ENCODE assay signal across 1 cellular context in the genomic region with DNA sequence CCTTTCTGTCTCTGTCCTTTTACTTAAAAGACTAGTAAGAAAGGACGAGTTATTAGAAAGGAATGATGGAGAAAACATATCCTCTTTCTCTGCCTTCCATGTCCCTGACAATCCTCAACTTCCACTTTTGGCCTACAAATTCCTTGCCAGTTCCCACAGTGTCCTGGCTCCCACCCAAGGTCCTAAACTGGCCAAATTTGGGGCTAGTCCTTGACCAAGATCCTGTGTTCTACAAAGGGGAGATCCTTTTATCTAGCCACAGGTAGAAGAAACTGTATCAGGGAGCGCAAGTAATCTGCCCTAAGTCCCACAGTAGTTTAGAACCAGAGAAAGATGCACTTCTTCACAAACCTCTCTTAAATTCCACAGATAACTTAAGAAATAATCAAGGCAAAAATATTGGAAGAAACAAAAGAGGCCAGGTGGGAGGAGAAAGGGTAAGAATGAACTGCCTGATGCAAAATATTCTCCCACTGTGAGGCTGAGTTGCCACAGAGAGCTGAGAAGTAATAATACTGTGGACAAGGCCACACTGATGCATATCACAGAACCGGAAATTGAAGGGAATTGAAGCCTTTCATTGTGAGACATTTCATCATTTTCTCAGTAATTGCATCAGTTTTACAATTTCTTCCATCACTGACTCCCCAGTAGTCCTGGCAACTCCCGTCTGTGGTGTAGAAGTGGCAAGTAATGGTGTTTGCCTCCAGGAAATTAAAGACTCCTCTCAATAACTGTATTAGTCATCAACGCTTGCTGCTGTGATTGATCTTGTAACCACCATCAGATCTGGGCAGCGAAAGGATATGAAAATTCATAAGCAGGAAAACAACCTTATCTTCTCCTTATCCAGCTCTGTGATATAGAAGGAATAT.
A peak's percentile ranks its signal among the peaks of the same experiment; 100 is the strongest.
TF ChIP-seq lines count a peak whose summit lies in the region.

No MANE protein-coding gene starts in this region.

TF ChIP-seq in K562, 482 proteins besides CTCF, POLR2A, EP300 and RAD21 (continued from another document and continues in another):
- TF ChIP-seq, protein P1, sequence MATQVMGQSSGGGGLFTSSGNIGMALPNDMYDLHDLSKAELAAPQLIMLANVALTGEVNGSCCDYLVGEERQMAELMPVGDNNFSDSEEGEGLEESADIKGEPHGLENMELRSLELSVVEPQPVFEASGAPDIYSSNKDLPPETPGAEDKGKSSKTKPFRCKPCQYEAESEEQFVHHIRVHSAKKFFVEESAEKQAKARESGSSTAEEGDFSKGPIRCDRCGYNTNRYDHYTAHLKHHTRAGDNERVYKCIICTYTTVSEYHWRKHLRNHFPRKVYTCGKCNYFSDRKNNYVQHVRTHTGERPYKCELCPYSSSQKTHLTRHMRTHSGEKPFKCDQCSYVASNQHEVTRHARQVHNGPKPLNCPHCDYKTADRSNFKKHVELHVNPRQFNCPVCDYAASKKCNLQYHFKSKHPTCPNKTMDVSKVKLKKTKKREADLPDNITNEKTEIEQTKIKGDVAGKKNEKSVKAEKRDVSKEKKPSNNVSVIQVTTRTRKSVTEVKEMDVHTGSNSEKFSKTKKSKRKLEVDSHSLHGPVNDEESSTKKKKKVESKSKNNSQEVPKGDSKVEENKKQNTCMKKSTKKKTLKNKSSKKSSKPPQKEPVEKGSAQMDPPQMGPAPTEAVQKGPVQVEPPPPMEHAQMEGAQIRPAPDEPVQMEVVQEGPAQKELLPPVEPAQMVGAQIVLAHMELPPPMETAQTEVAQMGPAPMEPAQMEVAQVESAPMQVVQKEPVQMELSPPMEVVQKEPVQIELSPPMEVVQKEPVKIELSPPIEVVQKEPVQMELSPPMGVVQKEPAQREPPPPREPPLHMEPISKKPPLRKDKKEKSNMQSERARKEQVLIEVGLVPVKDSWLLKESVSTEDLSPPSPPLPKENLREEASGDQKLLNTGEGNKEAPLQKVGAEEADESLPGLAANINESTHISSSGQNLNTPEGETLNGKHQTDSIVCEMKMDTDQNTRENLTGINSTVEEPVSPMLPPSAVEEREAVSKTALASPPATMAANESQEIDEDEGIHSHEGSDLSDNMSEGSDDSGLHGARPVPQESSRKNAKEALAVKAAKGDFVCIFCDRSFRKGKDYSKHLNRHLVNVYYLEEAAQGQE (CRISPR knock-in tag; IDR thresholded peaks at IDR 0.05; ENCODE audit: low read depth) = no peak
- TF ChIP-seq, protein P2, sequence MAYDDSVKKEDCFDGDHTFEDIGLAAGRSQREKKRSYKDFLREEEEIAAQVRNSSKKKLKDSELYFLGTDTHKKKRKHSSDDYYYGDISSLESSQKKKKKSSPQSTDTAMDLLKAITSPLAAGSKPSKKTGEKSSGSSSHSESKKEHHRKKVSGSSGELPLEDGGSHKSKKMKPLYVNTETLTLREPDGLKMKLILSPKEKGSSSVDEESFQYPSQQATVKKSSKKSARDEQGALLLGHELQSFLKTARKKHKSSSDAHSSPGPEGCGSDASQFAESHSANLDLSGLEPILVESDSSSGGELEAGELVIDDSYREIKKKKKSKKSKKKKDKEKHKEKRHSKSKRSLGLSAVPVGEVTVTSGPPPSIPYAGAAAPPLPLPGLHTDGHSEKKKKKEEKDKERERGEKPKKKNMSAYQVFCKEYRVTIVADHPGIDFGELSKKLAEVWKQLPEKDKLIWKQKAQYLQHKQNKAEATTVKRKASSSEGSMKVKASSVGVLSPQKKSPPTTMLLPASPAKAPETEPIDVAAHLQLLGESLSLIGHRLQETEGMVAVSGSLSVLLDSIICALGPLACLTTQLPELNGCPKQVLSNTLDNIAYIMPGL (CRISPR knock-in tag; IDR thresholded peaks at IDR 0.05) = no peak
- no peak for TF ChIP-seq CREB1 (IDR thresholded peaks at IDR 0.05)
- TF ChIP-seq CREB1 (CRISPR knock-in tag; IDR thresholded peaks at IDR 0.05) = no peak
- no peak for TF ChIP-seq THRAP3 (IDR thresholded peaks at IDR 0.05; ENCODE audit: borderline replicate concordance)
- TF ChIP-seq TRIM24 (IDR thresholded peaks at IDR 0.05) = peak; percentile 92 to 95; a peak in 3 of 4 replicates
- TF ChIP-seq, protein P3, sequence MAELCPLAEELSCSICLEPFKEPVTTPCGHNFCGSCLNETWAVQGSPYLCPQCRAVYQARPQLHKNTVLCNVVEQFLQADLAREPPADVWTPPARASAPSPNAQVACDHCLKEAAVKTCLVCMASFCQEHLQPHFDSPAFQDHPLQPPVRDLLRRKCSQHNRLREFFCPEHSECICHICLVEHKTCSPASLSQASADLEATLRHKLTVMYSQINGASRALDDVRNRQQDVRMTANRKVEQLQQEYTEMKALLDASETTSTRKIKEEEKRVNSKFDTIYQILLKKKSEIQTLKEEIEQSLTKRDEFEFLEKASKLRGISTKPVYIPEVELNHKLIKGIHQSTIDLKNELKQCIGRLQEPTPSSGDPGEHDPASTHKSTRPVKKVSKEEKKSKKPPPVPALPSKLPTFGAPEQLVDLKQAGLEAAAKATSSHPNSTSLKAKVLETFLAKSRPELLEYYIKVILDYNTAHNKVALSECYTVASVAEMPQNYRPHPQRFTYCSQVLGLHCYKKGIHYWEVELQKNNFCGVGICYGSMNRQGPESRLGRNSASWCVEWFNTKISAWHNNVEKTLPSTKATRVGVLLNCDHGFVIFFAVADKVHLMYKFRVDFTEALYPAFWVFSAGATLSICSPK (IDR thresholded peaks at IDR 0.05; ENCODE audit: borderline replicate concordance) = no peak
- no peak for TF ChIP-seq IRF2 (CRISPR knock-in tag; IDR thresholded peaks at IDR 0.05)
- TF ChIP-seq, protein P4, sequence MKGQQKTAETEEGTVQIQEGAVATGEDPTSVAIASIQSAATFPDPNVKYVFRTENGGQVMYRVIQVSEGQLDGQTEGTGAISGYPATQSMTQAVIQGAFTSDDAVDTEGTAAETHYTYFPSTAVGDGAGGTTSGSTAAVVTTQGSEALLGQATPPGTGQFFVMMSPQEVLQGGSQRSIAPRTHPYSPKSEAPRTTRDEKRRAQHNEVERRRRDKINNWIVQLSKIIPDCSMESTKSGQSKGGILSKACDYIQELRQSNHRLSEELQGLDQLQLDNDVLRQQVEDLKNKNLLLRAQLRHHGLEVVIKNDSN (CRISPR knock-in tag; IDR thresholded peaks at IDR 0.05) = no peak
- TF ChIP-seq ILK (tag; IDR thresholded peaks at IDR 0.05; ENCODE audit: borderline replicate concordance, low read depth) = no peak
- TF ChIP-seq SRSF9 (IDR thresholded peaks at IDR 0.05; ENCODE audit: borderline replicate concordance, low read depth, low read length) = no peak
- TF ChIP-seq, protein P5, sequence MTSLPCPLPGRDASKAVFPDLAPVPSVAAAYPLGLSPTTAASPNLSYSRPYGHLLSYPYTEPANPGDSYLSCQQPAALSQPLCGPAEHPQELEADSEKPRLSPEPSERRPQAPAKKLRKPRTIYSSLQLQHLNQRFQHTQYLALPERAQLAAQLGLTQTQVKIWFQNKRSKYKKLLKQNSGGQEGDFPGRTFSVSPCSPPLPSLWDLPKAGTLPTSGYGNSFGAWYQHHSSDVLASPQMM (CRISPR knock-in tag; IDR thresholded peaks at IDR 0.05) = no peak
- TF ChIP-seq XRCC4 (IDR thresholded peaks at IDR 0.05; ENCODE audit: extremely low read depth, insufficient read depth, insufficient read length) = no peak
- TF ChIP-seq, protein P6, sequence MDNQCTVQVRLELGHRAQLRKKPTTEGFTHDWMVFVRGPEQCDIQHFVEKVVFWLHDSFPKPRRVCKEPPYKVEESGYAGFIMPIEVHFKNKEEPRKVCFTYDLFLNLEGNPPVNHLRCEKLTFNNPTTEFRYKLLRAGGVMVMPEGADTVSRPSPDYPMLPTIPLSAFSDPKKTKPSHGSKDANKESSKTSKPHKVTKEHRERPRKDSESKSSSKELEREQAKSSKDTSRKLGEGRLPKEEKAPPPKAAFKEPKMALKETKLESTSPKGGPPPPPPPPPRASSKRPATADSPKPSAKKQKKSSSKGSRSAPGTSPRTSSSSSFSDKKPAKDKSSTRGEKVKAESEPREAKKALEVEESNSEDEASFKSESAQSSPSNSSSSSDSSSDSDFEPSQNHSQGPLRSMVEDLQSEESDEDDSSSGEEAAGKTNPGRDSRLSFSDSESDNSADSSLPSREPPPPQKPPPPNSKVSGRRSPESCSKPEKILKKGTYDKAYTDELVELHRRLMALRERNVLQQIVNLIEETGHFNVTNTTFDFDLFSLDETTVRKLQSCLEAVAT (IDR thresholded peaks at IDR 0.05) = no peak
- no peak for TF ChIP-seq MCM5 (IDR thresholded peaks at IDR 0.05; ENCODE audit: low read depth)
- TF ChIP-seq ZNF354B (CRISPR knock-in tag; IDR thresholded peaks at IDR 0.05) = no peak
- no peak for TF ChIP-seq ZNF780A (CRISPR knock-in tag; IDR thresholded peaks at IDR 0.05)
- TF ChIP-seq ZNF561 (CRISPR knock-in tag; conservative IDR thresholded peaks at IDR 0.05) = no peak
- no peak for TF ChIP-seq TOE1 (IDR thresholded peaks at IDR 0.05; ENCODE audit: borderline replicate concordance)
- TF ChIP-seq TOE1 (CRISPR knock-in tag; IDR thresholded peaks at IDR 0.05; ENCODE audit: borderline replicate concordance, low read depth) = no peak
- TF ChIP-seq, protein P7, sequence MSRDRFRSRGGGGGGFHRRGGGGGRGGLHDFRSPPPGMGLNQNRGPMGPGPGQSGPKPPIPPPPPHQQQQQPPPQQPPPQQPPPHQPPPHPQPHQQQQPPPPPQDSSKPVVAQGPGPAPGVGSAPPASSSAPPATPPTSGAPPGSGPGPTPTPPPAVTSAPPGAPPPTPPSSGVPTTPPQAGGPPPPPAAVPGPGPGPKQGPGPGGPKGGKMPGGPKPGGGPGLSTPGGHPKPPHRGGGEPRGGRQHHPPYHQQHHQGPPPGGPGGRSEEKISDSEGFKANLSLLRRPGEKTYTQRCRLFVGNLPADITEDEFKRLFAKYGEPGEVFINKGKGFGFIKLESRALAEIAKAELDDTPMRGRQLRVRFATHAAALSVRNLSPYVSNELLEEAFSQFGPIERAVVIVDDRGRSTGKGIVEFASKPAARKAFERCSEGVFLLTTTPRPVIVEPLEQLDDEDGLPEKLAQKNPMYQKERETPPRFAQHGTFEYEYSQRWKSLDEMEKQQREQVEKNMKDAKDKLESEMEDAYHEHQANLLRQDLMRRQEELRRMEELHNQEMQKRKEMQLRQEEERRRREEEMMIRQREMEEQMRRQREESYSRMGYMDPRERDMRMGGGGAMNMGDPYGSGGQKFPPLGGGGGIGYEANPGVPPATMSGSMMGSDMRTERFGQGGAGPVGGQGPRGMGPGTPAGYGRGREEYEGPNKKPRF (IDR thresholded peaks at IDR 0.05; ENCODE audit: low read depth, low read length) = no peak
- no peak for TF ChIP-seq ZNF324 (CRISPR knock-in tag; IDR thresholded peaks at IDR 0.05)
- no peak for TF ChIP-seq ZNF551 (CRISPR knock-in tag; IDR thresholded peaks at IDR 0.05)
- TF ChIP-seq, protein P8, sequence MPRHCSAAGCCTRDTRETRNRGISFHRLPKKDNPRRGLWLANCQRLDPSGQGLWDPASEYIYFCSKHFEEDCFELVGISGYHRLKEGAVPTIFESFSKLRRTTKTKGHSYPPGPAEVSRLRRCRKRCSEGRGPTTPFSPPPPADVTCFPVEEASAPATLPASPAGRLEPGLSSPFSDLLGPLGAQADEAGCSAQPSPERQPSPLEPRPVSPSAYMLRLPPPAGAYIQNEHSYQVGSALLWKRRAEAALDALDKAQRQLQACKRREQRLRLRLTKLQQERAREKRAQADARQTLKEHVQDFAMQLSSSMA (CRISPR knock-in tag; IDR thresholded peaks at IDR 0.05) = no peak
- TF ChIP-seq, protein P9, sequence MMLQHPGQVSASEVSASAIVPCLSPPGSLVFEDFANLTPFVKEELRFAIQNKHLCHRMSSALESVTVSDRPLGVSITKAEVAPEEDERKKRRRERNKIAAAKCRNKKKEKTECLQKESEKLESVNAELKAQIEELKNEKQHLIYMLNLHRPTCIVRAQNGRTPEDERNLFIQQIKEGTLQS (IDR thresholded peaks at IDR 0.05) = peak; percentile 99
- TF ChIP-seq, protein P9 (CRISPR knock-in tag; conservative IDR thresholded peaks at IDR 0.05) = no peak
- no peak for TF ChIP-seq TAF1 (IDR thresholded peaks at IDR 0.05; ENCODE audit: control insufficient read depth, extremely low read depth, insufficient read depth, low read length, severe bottlenecking)
- TF ChIP-seq, protein P10, sequence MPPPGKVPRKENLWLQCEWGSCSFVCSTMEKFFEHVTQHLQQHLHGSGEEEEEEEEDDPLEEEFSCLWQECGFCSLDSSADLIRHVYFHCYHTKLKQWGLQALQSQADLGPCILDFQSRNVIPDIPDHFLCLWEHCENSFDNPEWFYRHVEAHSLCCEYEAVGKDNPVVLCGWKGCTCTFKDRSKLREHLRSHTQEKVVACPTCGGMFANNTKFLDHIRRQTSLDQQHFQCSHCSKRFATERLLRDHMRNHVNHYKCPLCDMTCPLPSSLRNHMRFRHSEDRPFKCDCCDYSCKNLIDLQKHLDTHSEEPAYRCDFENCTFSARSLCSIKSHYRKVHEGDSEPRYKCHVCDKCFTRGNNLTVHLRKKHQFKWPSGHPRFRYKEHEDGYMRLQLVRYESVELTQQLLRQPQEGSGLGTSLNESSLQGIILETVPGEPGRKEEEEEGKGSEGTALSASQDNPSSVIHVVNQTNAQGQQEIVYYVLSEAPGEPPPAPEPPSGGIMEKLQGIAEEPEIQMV (tag; conservative IDR thresholded peaks at IDR 0.05; ENCODE audit: low read depth) = no peak
- TF ChIP-seq, protein P11, sequence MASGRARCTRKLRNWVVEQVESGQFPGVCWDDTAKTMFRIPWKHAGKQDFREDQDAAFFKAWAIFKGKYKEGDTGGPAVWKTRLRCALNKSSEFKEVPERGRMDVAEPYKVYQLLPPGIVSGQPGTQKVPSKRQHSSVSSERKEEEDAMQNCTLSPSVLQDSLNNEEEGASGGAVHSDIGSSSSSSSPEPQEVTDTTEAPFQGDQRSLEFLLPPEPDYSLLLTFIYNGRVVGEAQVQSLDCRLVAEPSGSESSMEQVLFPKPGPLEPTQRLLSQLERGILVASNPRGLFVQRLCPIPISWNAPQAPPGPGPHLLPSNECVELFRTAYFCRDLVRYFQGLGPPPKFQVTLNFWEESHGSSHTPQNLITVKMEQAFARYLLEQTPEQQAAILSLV (tag; IDR thresholded peaks at IDR 0.05) = peak; percentile 97
- no peak for TF ChIP-seq ZFP30 (CRISPR knock-in tag; IDR thresholded peaks at IDR 0.05; ENCODE audit: borderline replicate concordance)
- no peak for TF ChIP-seq RBM15 (IDR thresholded peaks at IDR 0.05; ENCODE audit: insufficient read depth, low read length)
- TF ChIP-seq SRF (CRISPR knock-in tag; IDR thresholded peaks at IDR 0.05) = no peak
- no peak for TF ChIP-seq RBBP5 (IDR thresholded peaks at IDR 0.05; ENCODE audit: borderline replicate concordance, insufficient read depth, low read length, poor library complexity, severe bottlenecking)
- TF ChIP-seq ESRRB (CRISPR knock-in tag; IDR thresholded peaks at IDR 0.05; ENCODE audit: borderline replicate concordance) = no peak
- no peak for TF ChIP-seq ZKSCAN1 (IDR thresholded peaks at IDR 0.05; ENCODE audit: low read depth, low read length)
- TF ChIP-seq NUFIP1 (IDR thresholded peaks at IDR 0.05; ENCODE audit: partially characterized antibody) = no peak
- no peak for TF ChIP-seq TEAD1 (CRISPR knock-in tag; IDR thresholded peaks at IDR 0.05)
- TF ChIP-seq, protein P12, sequence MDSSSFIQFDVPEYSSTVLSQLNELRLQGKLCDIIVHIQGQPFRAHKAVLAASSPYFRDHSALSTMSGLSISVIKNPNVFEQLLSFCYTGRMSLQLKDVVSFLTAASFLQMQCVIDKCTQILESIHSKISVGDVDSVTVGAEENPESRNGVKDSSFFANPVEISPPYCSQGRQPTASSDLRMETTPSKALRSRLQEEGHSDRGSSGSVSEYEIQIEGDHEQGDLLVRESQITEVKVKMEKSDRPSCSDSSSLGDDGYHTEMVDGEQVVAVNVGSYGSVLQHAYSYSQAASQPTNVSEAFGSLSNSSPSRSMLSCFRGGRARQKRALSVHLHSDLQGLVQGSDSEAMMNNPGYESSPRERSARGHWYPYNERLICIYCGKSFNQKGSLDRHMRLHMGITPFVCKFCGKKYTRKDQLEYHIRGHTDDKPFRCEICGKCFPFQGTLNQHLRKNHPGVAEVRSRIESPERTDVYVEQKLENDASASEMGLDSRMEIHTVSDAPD (CRISPR knock-in tag; IDR thresholded peaks at IDR 0.05) = no peak
